In genomic region chr3:119538772-119539171, GRCh38 we compare ENCODE assay signal across 10 cellular contexts.
"Had no signal": no experiment of that assay in that cellular context is flagged by ENCODE, and none has a peak within 500 bp of the region (broad histone marks: within the 10 kb centered on the region; RNA-seq: fewer than 3 reads in every experiment).

No MANE protein-coding gene starts in this region.

- ATAC-seq: activated naive CD8-positive, alpha-beta T cell treated with anti-CD3 and anti-CD28 coated beads, Interleukin-2, amount 50 U/mL, for 24 hours; psoas muscle; sciatic nerve; WTC11 had no signal

- DNase-seq: activated CD4-positive, alpha-beta T cell treated with anti-CD3 and anti-CD28 coated beads, Interleukin-2, amount 10 ng/mL, durations not matched to agents 24 days and 14 days; activated naive CD4-positive, alpha-beta T cell treated with Interleukin-2 at 50 U/mL for 16 hours; activated naive CD8-positive, alpha-beta T cell treated with anti-CD3 and anti-CD28 coated beads, Interleukin-2, amount 50 U/mL, for 24 hours; foreskin melanocyte; head of caudate nucleus; psoas muscle; stimulated activated CD4-positive, alpha-beta T cell treated with anti-CD3 and anti-CD28 coated beads, Interleukin-2, amount 100 ng/mL, for 24 hours; stimulated activated naive CD4-positive, alpha-beta T cell treated with Interleukin-2 at 50 U/mL for 16 hours had no signal

- H3K27ac ChIP-seq: psoas muscle had no signal

- H3K9me3 ChIP-seq: psoas muscle had no signal

- H3K4me3 ChIP-seq: psoas muscle had no signal
